1 cellular context compared by ENCODE assay signal in genomic region chr6:142803495-142804049, GRCh38.
TF ChIP-seq lines count a peak whose summit lies in the region.

No MANE protein-coding gene starts in this region.

TF ChIP-seq in IMR-90, 13 proteins besides CTCF, POLR2A, EP300 and RAD21:
- TF ChIP-seq MXI1 (IDR thresholded peaks at IDR 0.05; ENCODE audit: borderline replicate concordance, low read depth, low read length), result no peak
- no peak for TF ChIP-seq USF2 (IDR thresholded peaks at IDR 0.05; ENCODE audit: low read depth, low read length)
- TF ChIP-seq ELK1 (IDR thresholded peaks at IDR 0.05; ENCODE audit: borderline replicate concordance, low read depth, low read length), result no peak
- no peak for TF ChIP-seq CHD1 (IDR thresholded peaks at IDR 0.05; ENCODE audit: low read depth, low read length)
- no peak for TF ChIP-seq RCOR1 (IDR thresholded peaks at IDR 0.05; ENCODE audit: insufficient replicate concordance, low read length)
- no peak for TF ChIP-seq FOS (IDR thresholded peaks at IDR 0.05; ENCODE audit: low read depth, low read length)
- no peak for TF ChIP-seq CEBPB (IDR thresholded peaks at IDR 0.05; ENCODE audit: low read depth, low read length)
- TF ChIP-seq NFE2L2 (IDR thresholded peaks at IDR 0.05; ENCODE audit: low read depth, low read length), result no peak
- TF ChIP-seq RFX5 (IDR thresholded peaks at IDR 0.05; ENCODE audit: low read depth, low read length), result no peak
- TF ChIP-seq MAFK (IDR thresholded peaks at IDR 0.05; ENCODE audit: low read depth, low read length), result no peak
- TF ChIP-seq SMC3 (IDR thresholded peaks at IDR 0.05; ENCODE audit: low read depth, low read length), result no peak
- no peak for TF ChIP-seq MAZ (IDR thresholded peaks at IDR 0.05; ENCODE audit: borderline replicate concordance, low read depth, low read length)
- TF ChIP-seq BHLHE40 (IDR thresholded peaks at IDR 0.05; ENCODE audit: low read depth, low read length), result no peak
